8 cellular contexts compared by ENCODE assay signal in genomic region chr3:39051649-39052557, GRCh38. TPM values are rescaled to one million over a fixed set of nuclear protein-coding genes. Genes with fewer than 3 reads are reported as not detected.
DNase-seq lines count a peak whose midpoint lies in the region; ATAC-seq, FAIRE-seq and TF ChIP-seq lines count a peak whose summit lies in the region.

TSS of gene SCN11A (minus strand) at chr3:39051944. CDS start at chr3:38950362, 101,582 bp downstream.
TSS of gene WDR48 (plus strand) at chr3:39052016. CDS start at chr3:39052026, 10 bp downstream.

- peak; percentile 97 for DNase-seq in GM23248
- peak; percentile 96 for DNase-seq in Karpas-422
- peak; percentile 57 for DNase-seq in RCC 7860 (ENCODE audit: low spot score)
- DNase-seq in activated T-helper 1 cell treated with anti-CD3 and anti-CD28 coated beads, Interleukin-2, amount 50 U/mL, for 16 hours (ENCODE audit: low read depth in 1 of 2, low spot score in 1 of 2) = peak; percentile 83 to 84
- peak; percentile 89 to 92 for DNase-seq in fibroblast of lung (ENCODE audit: low read depth in 2 of 2)
- peak; percentile 89 for DNase-seq in naive B cell
- DNase-seq in stimulated activated effector memory CD8-positive, alpha-beta T cell treated with anti-CD3 and anti-CD28 coated beads, Interleukin-12 subunit alpha, Interleukin-12 subunit beta, amount 100 ng/mL, for 72 hours (ENCODE audit: low spot score in 2 of 2) = peak; percentile 77 to 93

- peak within 1 kb of the TSS; percentile 95 to 100 (median 98) for H3K27ac Mint-ChIP-seq in naive B cell
- peak within 1 kb of the TSS; percentile 99 for H3K27ac Mint-ChIP-seq in stimulated activated effector memory CD8-positive, alpha-beta T cell treated with anti-CD3 and anti-CD28 coated beads, Interleukin-12 subunit alpha, Interleukin-12 subunit beta, amount 100 ng/mL, for 72 hours

- H3K9me2 ChIP-seq in DOHH2 (replicated peaks; ENCODE audit: control insufficient read depth, low read length) (no peaks in the 10 kb centered on the region), GM23248 (ENCODE audit: insufficient read depth) (no peaks in the 10 kb centered on the region), Karpas-422 (replicated peaks; ENCODE audit: insufficient read depth, low read length) (no peaks in the 10 kb centered on the region)

- peak within 1 kb of the TSS; percentile 100 for H2AFZ ChIP-seq in GM23248
- H2AFZ ChIP-seq in Karpas-422 (ENCODE audit: low read length) = peak within 1 kb of the TSS; percentile 95
- H2AFZ ChIP-seq in fibroblast of lung (ENCODE audit: low read length) = peak within 1 kb of the TSS; percentile 100

- H3K9me3 ChIP-seq in DOHH2 (ENCODE audit: control insufficient read depth, insufficient read depth, low read length) (no peaks in the 10 kb centered on the region), GM23248 (ENCODE audit: low read depth) (no peaks in the 10 kb centered on the region), Karpas-422 (ENCODE audit: low read length) (no peaks in the 10 kb centered on the region), fibroblast of lung (ENCODE audit: control insufficient read depth, insufficient read depth, low read depth, low read length) (no peaks in the 10 kb centered on the region)

- H3K27me3 Mint-ChIP-seq in naive B cell = no peaks in the 10 kb centered on the region

- H4K20me1 ChIP-seq in DOHH2 (ENCODE audit: control insufficient read depth, insufficient read depth, low read depth, low read length) = no peaks in the 10 kb centered on the region
- H4K20me1 ChIP-seq in GM23248 (ENCODE audit: insufficient read depth) = no peaks in the 10 kb centered on the region
- H4K20me1 ChIP-seq in Karpas-422 (ENCODE audit: insufficient read depth, low read depth, low read length) = no peaks in the 10 kb centered on the region; the same call in 1 of the 2 replicates
- H4K20me1 ChIP-seq in fibroblast of lung (ENCODE audit: control insufficient read depth, extremely low read depth, insufficient read depth, low read length) = no peaks in the 10 kb centered on the region

- 0 out of 2 replicates have a peak, but pooled peaks cover 3% of the 10 kb centered on the region for H3K36me3 ChIP-seq in DOHH2 (ENCODE audit: control insufficient read depth, low read length)
- H3K36me3 ChIP-seq in GM23248 (ENCODE audit: low read depth) = no peaks in the 10 kb centered on the region
- H3K36me3 ChIP-seq in Karpas-422 (ENCODE audit: insufficient read depth, low read length) = no peaks in the 10 kb centered on the region
- no peaks in the 10 kb centered on the region for H3K36me3 ChIP-seq in fibroblast of lung (ENCODE audit: control insufficient read depth, insufficient read depth, low read length)

- H3K4me1 Mint-ChIP-seq in naive B cell = peaks cover 40 to 48% (median 42%) of the 10 kb centered on the region in 3 donors
- peaks cover 35% of the 10 kb centered on the region for H3K4me1 Mint-ChIP-seq in stimulated activated effector memory CD8-positive, alpha-beta T cell treated with anti-CD3 and anti-CD28 coated beads, Interleukin-12 subunit alpha, Interleukin-12 subunit beta, amount 100 ng/mL, for 72 hours

- H3K4me3 ChIP-seq in DOHH2 (ENCODE audit: low read length) = peak within 1 kb of the TSS; percentile 80
- peak within 1 kb of the TSS; percentile 88 for H3K4me3 ChIP-seq in GM23248
- peak within 1 kb of the TSS; percentile 94 for H3K4me3 ChIP-seq in Karpas-422 (ENCODE audit: low read length)
- H3K4me3 ChIP-seq in fibroblast of lung (replicated peaks in 1 of 4; ENCODE audit: control extremely low read depth in 1 of 4, insufficient read depth in 1 of 4, low read depth in 3 of 4, low read length in 4 of 4) = peak within 1 kb of the TSS; percentile 68 to 93 (median 76)

- H3K36me3 Mint-ChIP-seq in naive B cell = peaks cover 0 to 7% of the 10 kb centered on the region in 2 donors
- peaks cover 8% of the 10 kb centered on the region for H3K36me3 Mint-ChIP-seq in stimulated activated effector memory CD8-positive, alpha-beta T cell treated with anti-CD3 and anti-CD28 coated beads, Interleukin-12 subunit alpha, Interleukin-12 subunit beta, amount 100 ng/mL, for 72 hours

- no peaks in the 10 kb centered on the region for H3K9me3 Mint-ChIP-seq in naive B cell
- no peaks in the 10 kb centered on the region for H3K9me3 Mint-ChIP-seq in stimulated activated effector memory CD8-positive, alpha-beta T cell treated with anti-CD3 and anti-CD28 coated beads, Interleukin-12 subunit alpha, Interleukin-12 subunit beta, amount 100 ng/mL, for 72 hours

- WGBS in GM23248 (ENCODE audit: low coverage in 1 of 2, low lambda C conversion rate in 2 of 2, missing lambda C conversion rate in 2 of 2), 2 experiments = 2 to 3% methylated on average over 40 to 54 of the region's 68 CpGs

- no peaks in the 10 kb centered on the region; the same call in 1 of the 2 replicates for H3F3A ChIP-seq in DOHH2 (ENCODE audit: control insufficient read depth, insufficient read depth)
- 0 out of 2 replicates have a peak, but pooled peaks cover 9% of the 10 kb centered on the region for H3F3A ChIP-seq in GM23248 (ENCODE audit: insufficient read depth)

- in situ Hi-C loops in GM23248 (cut with MboI) = no loop called here

- H3K4me2 ChIP-seq in DOHH2 (ENCODE audit: low read length) (peak within 1 kb of the TSS; percentile 77), GM23248 (ENCODE audit: unreplicated experiment) (peak within 1 kb of the TSS; percentile 84), Karpas-422 (ENCODE audit: low read depth, low read length, poor library complexity, severe bottlenecking) (peak within 1 kb of the TSS; percentile 86), fibroblast of lung (ENCODE audit: extremely low read depth, insufficient read depth, low read length) (peak within 1 kb of the TSS; percentile 97)

- H3K4me1 ChIP-seq in DOHH2 (ENCODE audit: control insufficient read depth, low read length) (peaks cover 21% of the 10 kb centered on the region), GM23248 (ENCODE audit: insufficient read depth) (peaks cover 11% of the 10 kb centered on the region; the same call in 1 of the 2 replicates), Karpas-422 (ENCODE audit: low read length) (peaks cover 31% of the 10 kb centered on the region), fibroblast of lung (ENCODE audit: control insufficient read depth, extremely low read depth, insufficient read depth, low read length) (no peaks in the 10 kb centered on the region)

- H3K79me2 ChIP-seq in DOHH2 (ENCODE audit: control insufficient read depth, low read length) = peaks cover 34% of the 10 kb centered on the region
- peaks cover 45% of the 10 kb centered on the region for H3K79me2 ChIP-seq in GM23248 (ENCODE audit: insufficient read depth)
- H3K79me2 ChIP-seq in Karpas-422 (ENCODE audit: low read length) = peaks cover 49% of the 10 kb centered on the region
- peaks cover 10% of the 10 kb centered on the region for H3K79me2 ChIP-seq in fibroblast of lung (ENCODE audit: control insufficient read depth, insufficient read depth, low read length)

- H3K27me3 ChIP-seq in DOHH2 (ENCODE audit: control insufficient read depth, low read length) (no peaks in the 10 kb centered on the region), GM23248 (replicated peaks; ENCODE audit: insufficient read depth) (no peaks in the 10 kb centered on the region), Karpas-422 (ENCODE audit: low read length) (no peaks in the 10 kb centered on the region), fibroblast of lung (ENCODE audit: control insufficient read depth, insufficient read depth, low read length) (no peaks in the 10 kb centered on the region)

- peak within 1 kb of the TSS; percentile 88 to 99 (median 95) for H3K4me3 Mint-ChIP-seq in naive B cell
- H3K4me3 Mint-ChIP-seq in stimulated activated effector memory CD8-positive, alpha-beta T cell treated with anti-CD3 and anti-CD28 coated beads, Interleukin-12 subunit alpha, Interleukin-12 subunit beta, amount 100 ng/mL, for 72 hours = peak within 1 kb of the TSS; percentile 93

- H3K9ac ChIP-seq in GM23248 (peak within 1 kb of the TSS; percentile 92), Karpas-422 (ENCODE audit: low read length) (peak within 1 kb of the TSS; percentile 89), fibroblast of lung (ENCODE audit: insufficient read depth, low read length) (peak within 1 kb of the TSS; percentile 87)

- ATAC-seq in naive B cell (ENCODE audit: low read depth in 2 of 2) = peak; percentile 87 to 90
- peak; percentile 98 for ATAC-seq in stimulated activated effector memory CD8-positive, alpha-beta T cell treated with anti-CD3 and anti-CD28 coated beads, Interleukin-12 subunit alpha, Interleukin-12 subunit beta, amount 100 ng/mL, for 72 hours

- H3K27ac ChIP-seq in DOHH2 (ENCODE audit: low read depth, low read length) (peak within 1 kb of the TSS; percentile 48), GM23248 (peak within 1 kb of the TSS; percentile 69), Karpas-422 (ENCODE audit: low read length) (peak within 1 kb of the TSS; percentile 37; the same call in 1 of the 2 replicates), fibroblast of lung (ENCODE audit: insufficient read depth, low read length) (peak within 1 kb of the TSS; percentile 80)

- TF ChIP-seq CTCF in DOHH2 (IDR thresholded peaks at IDR 0.05; ENCODE audit: low read depth, low read length, poor library complexity, severe bottlenecking) = no peak
- TF ChIP-seq CTCF in fibroblast of lung (conservative IDR thresholded peaks at IDR 0.05 in 1 of 2, IDR thresholded peaks at IDR 0.05 in 1 of 2; ENCODE audit: low read depth in 1 of 2, low read length in 2 of 2) = no peak

- FAIRE-seq in RCC 7860 (lab: Jason Lieb, UNC) = no peak

RNA-seq across cellular contexts. Expression of gene SCN11A, which starts in this region (rescaled TPM):
- not detected in 2 replicates for total RNA-seq in GM23248 (2014; rRNA removed; shearing (Covaris generic))
- not detected in 2 replicates for polyA plus RNA-seq in GM23248 (2016; fragmentation: Nextera tagmentation; extraction: Ambion mirVana)
- total RNA-seq in Karpas-422 (2014; rRNA removed; shearing (Covaris generic); ENCODE audit: low replicate concordance) = 0.07 TPM in 1 of 2 replicates, not detected in the other
- total RNA-seq in fibroblast of lung = under 0.01 and 0.17 TPM in 2 replicates
- 0.01 and 0.05 TPM in 2 replicates for polyA plus RNA-seq in fibroblast of lung
- polyA plus RNA-seq in fibroblast of lung (2012) = 0.03 TPM in 1 of 2 replicates, not detected in the other
- not detected in 2 replicates for polyA minus RNA-seq in fibroblast of lung (ENCODE audit: low replicate concordance)
- under 1 TPM in 1 of 6 donors, not detected in 5; 0.06 TPM for polyA plus RNA-seq in naive B cell (ENCODE audit: low read depth in 6 of 6)

RNA-seq across cellular contexts. Expression of gene WDR48, which starts in this region (rescaled TPM):
- total RNA-seq in GM23248 (2014; rRNA removed; shearing (Covaris generic)) = 25.7 and 30.5 TPM in 2 replicates
- 28.9 and 29.7 TPM in 2 replicates for polyA plus RNA-seq in GM23248 (2016; fragmentation: Nextera tagmentation; extraction: Ambion mirVana)
- 23.7 and 27.7 TPM in 2 replicates for total RNA-seq in Karpas-422 (2014; rRNA removed; shearing (Covaris generic); ENCODE audit: low replicate concordance)
- total RNA-seq in fibroblast of lung = 41.9 and 44.9 TPM in 2 replicates
- 24.8 and 35.1 TPM in 2 replicates for polyA plus RNA-seq in fibroblast of lung
- 14.5 and 20.5 TPM in 2 replicates for polyA plus RNA-seq in fibroblast of lung (2012)
- 3.4 and 4.8 TPM in 2 replicates for polyA minus RNA-seq in fibroblast of lung (ENCODE audit: low replicate concordance)
- 10 to 100 TPM; 23.5 to 66.0 (median 54.3) TPM for polyA plus RNA-seq in naive B cell (ENCODE audit: low read depth in 6 of 6)

Comparison
In these comparisons a context has a peak if more than half of its experiments do, and no peak if none do; other contexts are left out.
1. Peak in every context shown above with its lines: DNase-seq, ATAC-seq, H3K4me3 ChIP-seq and H3K27ac ChIP-seq.